Comparison of ENCODE assay signal across 26 cellular contexts in genomic region chr4:93182722-93183121, GRCh38.
DNase-seq lines count a peak whose midpoint lies in the region; ATAC-seq and TF ChIP-seq lines count a peak whose summit lies in the region.
"Had no signal": no experiment of that assay in that cellular context is flagged by ENCODE, and none has a peak within 500 bp of the region (broad histone marks: within the 10 kb centered on the region; RNA-seq: fewer than 3 reads in every experiment).

No MANE protein-coding gene starts in this region.

- DNase-seq in HT-29 (ENCODE audit: low spot score): peak; percentile 5
- DNase-seq in NCI-H226: peak; percentile 77
- DNase-seq in epithelial cell of prostate (ENCODE audit: low read depth, low spot score): peak; percentile 39
- peak; percentile 47 for DNase-seq in retinal pigment epithelial cell (ENCODE audit: low read depth)
- DNase-seq in 8988T: no peak
- DNase-seq in EL: no peak
- DNase-seq: activated CD4-positive, alpha-beta memory T cell treated with anti-CD3 and anti-CD28 coated beads for 36 hours; activated CD4-positive, CD25-positive, alpha-beta regulatory T cell treated with anti-CD3 and anti-CD28 coated beads, Interleukin-2, amount 50 U/mL, for 72 hours; central memory CD4-positive, alpha-beta T cell; dermis blood vessel endothelial cell; islet precursor cell; Karpas-422; MV-4-11; NCI-H187 treated with DMSO at 0.1 percent for 48 hours; nephron progenitor cell; OCI-M1; Right ventricle myocardium superior; spleen; T-helper 2 cell had no signal

- H3K27ac ChIP-seq in epithelial cell of prostate: no peak overlapping the region
- H3K27ac ChIP-seq: ascending aorta; BLaER1 treated with 17β-estradiol and CSF1 and Interleukin-3, amounts not matched to agents 10 nM and 100 nM; right atrium auricular region; spleen; upper lobe of left lung had no signal

- TF ChIP-seq CTCF in retinal pigment epithelial cell (conservative IDR thresholded peaks at IDR 0.05; ENCODE audit: low read depth, low read length): no peak

- no peak overlapping the region for H3K4me3 ChIP-seq in retinal pigment epithelial cell (ENCODE audit: low read length)
- H3K4me3 ChIP-seq: ascending aorta; BLaER1 treated with 17β-estradiol and CSF1 and Interleukin-3, amounts not matched to agents 10 nM and 100 nM; GM12878; right atrium auricular region; spleen; upper lobe of left lung had no signal

- ATAC-seq in GM18502 (IDR thresholded peaks at IDR 0.05; ENCODE audit: poor library complexity, unreplicated experiment): no peak
- ATAC-seq: activated naive CD4-positive, alpha-beta T cell treated with anti-CD3 and anti-CD28 coated beads, Interleukin-2, amount 50 U/mL, for 72 hours; GM12878 had no signal

Comparison
In these comparisons a context has a peak if more than half of its experiments do, and no peak if none do; other contexts are left out.
1. DNase-seq: peak in HT-29 (single experiment), NCI-H226 (single experiment), epithelial cell of prostate (single experiment) and retinal pigment epithelial cell (single experiment); none in 8988T (single experiment) and EL (single experiment).